In the genomic region with DNA sequence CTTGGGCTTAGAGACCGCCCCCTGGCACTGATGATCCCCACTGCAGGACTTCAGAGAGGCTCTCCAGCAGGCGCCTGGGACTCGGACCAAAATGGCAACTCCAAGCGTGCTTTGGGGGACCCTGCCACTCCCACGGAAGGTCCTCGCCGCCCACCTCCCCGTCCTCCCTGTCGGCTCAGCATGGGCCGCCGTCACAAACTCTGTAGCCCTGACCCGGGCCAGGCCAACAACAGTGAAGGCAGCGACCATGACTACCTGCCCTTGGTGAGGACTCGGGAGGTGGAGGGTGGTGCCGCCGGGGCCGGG, we compare ENCODE assay signal across 17 cellular contexts. TPM values are rescaled to one million over a fixed set of nuclear protein-coding genes. Genes with fewer than 3 reads are reported as not detected.
DNase-seq lines count a peak whose midpoint lies in the region; ATAC-seq, FAIRE-seq and TF ChIP-seq lines count a peak whose summit lies in the region.
"Had no signal": no experiment of that assay in that cellular context is flagged by ENCODE, and none has a peak within 500 bp of the region (broad histone marks: within the 10 kb centered on the region; RNA-seq: fewer than 3 reads in every experiment).

No MANE protein-coding gene starts in this region.

- in situ Hi-C loops in HepG2 (cut with HindIII; ENCODE audit: extremely low pct_ligation_motif_present, low pct_unique_long_range_greater_than_20kb), result no loop called here

- ATAC-seq in HCT116 (peak; percentile 16), HepG2 (peak; percentile 10), GM18511 (IDR thresholded peaks at IDR 0.05; ENCODE audit: unreplicated experiment) (no peak), HG03139 (IDR thresholded peaks at IDR 0.05; ENCODE audit: unreplicated experiment) (no peak)

- no peaks in the 10 kb centered on the region for H3K4me1 ChIP-seq in HCT116 (ENCODE audit: control insufficient read depth in 1 of 2, insufficient read depth in 2 of 2, low read length in 2 of 2)
- peaks cover 24% of the 10 kb centered on the region for H3K4me1 ChIP-seq in HepG2 (ENCODE audit: insufficient read depth, low read length)
- H3K4me1 ChIP-seq in testis, result peaks cover 6% of the 10 kb centered on the region

- no peak overlapping the region for H2AFZ ChIP-seq in HCT116 (ENCODE audit: low read depth, low read length, poor library complexity, severe bottlenecking)
- no peak overlapping the region for H2AFZ ChIP-seq in HepG2 (ENCODE audit: low read length)

- CTCF ChIA-PET in HCT116 (lab: Charles Lee) (interaction anchor here (1.8 kb wide), 1 partner anchor 9 kb away, joined by 4 read pairs; no protein-coding TSS in a partner anchor), RWPE1 (lab: Yijun Ruan, JAX) (interaction anchor here (0.7 to 4.6 kb wide), 8 partner anchors 9 to 356 kb away, joined by 3 to 40 read pairs (median 4); partner anchors contain the start of genes EEF1AKMT4, EIF2B5, PARL and VWA5B2), HepG2 (lab: Yijun Ruan, JAX; ENCODE audit: low intra/inter-chr PET ratio, low total read pairs) (interaction anchor here (1.5 to 1.6 kb wide), 2 partner anchors 12 to 14 kb away, joined by 8 to 13 read pairs; partner anchors contain the start of gene VWA5B2)

- POLR2A ChIA-PET in HCT116 (lab: Charles Lee) (no interaction called here), RWPE1 (lab: Yijun Ruan, JAX; ENCODE audit: low non-redundant PET) (interaction anchor here (0.6 kb wide), 1 partner anchor 32 kb away, joined by 4 read pairs; no protein-coding TSS in a partner anchor), HepG2 (lab: Yijun Ruan, JAX) (interaction anchor here (1.0 to 1.4 kb wide), 5 partner anchors 11 to 356 kb away, joined by 3 to 8 read pairs (median 4); partner anchors contain the start of genes PARL and VWA5B2)

- H3K4me3 ChIP-seq in HCT116 (replicated peaks in 1 of 2; ENCODE audit: low read depth in 1 of 2, low read length in 2 of 2) (no peak overlapping the region), HepG2 (replicated peaks in 1 of 3; ENCODE audit: insufficient read depth in 1 of 3, low read depth in 2 of 3, low read length in 3 of 3) (peak overlapping the region in 1 of 3 experiments; percentile 2; a peak in 1 of 6 replicates), testis (peak overlapping the region; percentile 21 to 34)
- H3K4me3 ChIP-seq: BLaER1, MG63 had no signal

- TF ChIP-seq EP300 in HepG2 (IDR thresholded peaks at IDR 0.05; ENCODE audit: low read depth in 2 of 2, low read length in 2 of 2) (no peak), HepG2 (CRISPR knock-in tag; IDR thresholded peaks at IDR 0.05; ENCODE audit: borderline replicate concordance) (no peak)

- TF ChIP-seq POLR2A in HCT116 (IDR thresholded peaks at IDR 0.05; ENCODE audit: borderline replicate concordance, extremely low read depth, insufficient read depth, insufficient read length) (no peak), HepG2 (IDR thresholded peaks at IDR 0.05; ENCODE audit: insufficient read depth in 1 of 2, low read depth in 2 of 2, low read length in 2 of 2) (no peak), testis (IDR thresholded peaks at IDR 0.05) (no peak)

- RAD21 ChIA-PET in HCT116 (lab: Charles Lee; ENCODE audit: low non-redundant PET in 1 of 2, low total read pairs in 2 of 2, uncharacterized antibody in 2 of 2, unreplicated experiment in 2 of 2), result interaction anchor here in 1 of 2 experiments (0.8 to 1.2 kb wide), 2 partner anchors 14 to 96 kb away, joined by 3 read pairs; no protein-coding TSS in a partner anchor

- H3K4me2 ChIP-seq in HCT116 (ENCODE audit: low read length), result no peak overlapping the region
- H3K4me2 ChIP-seq in HepG2 (ENCODE audit: low read depth, low read length), result peak overlapping the region; percentile 48
- H3K4me2 ChIP-seq: BLaER1, SK-N-SH had no signal

- whole genome bisulfite sequencing in HepG2 (ENCODE audit: low lambda C conversion rate), result 0% methylated on average over 1 of the region's 17 CpGs
- WGBS in testis, 2 donors, result 53 to 58% methylated on average over 11 to 17 of the region's 17 CpGs

- H3K79me2 ChIP-seq in HCT116 (ENCODE audit: insufficient read depth, low read length) (peaks cover 10% of the 10 kb centered on the region), HepG2 (ENCODE audit: insufficient read depth, low read length) (no peaks in the 10 kb centered on the region)

- TF ChIP-seq RAD21 in HCT116 (IDR thresholded peaks at IDR 0.05; ENCODE audit: low read depth) (no peak), HepG2 (CRISPR knock-in tag; IDR thresholded peaks at IDR 0.05) (no peak)

- no peak for DNase-seq in HCT116 (ENCODE audit: low read depth, low spot score)
- no peak for DNase-seq in RWPE1 (ENCODE audit: low spot score)
- DNase-seq in HepG2 (ENCODE audit: low spot score), result no peak
- no peak for DNase-seq in testis
- no peak for DNase-seq in DMS153 (lab: John Stamatoyannopoulos, UW)
- DNase-seq: HCEC 1CT, MG63, NCI-H1092 treated with DMSO at 0.1 percent for 48 hours, NCI-H1694, NCI-H2107, NCI-H226 had no signal

- TF ChIP-seq CTCF in HCT116 (IDR thresholded peaks at IDR 0.05 in 2 of 3, conservative IDR thresholded peaks at IDR 0.05 in 1 of 3; ENCODE audit: borderline replicate concordance in 1 of 3, insufficient read depth in 1 of 3, low read depth in 2 of 3, low read length in 2 of 3) (no peak), RWPE1 (conservative IDR thresholded peaks at IDR 0.05; ENCODE audit: low read depth) (no peak), HepG2 (CRISPR knock-in tag; IDR thresholded peaks at IDR 0.05) (no peak), testis (IDR thresholded peaks at IDR 0.05) (no peak)

- no peaks in the 10 kb centered on the region for H3K27me3 ChIP-seq in HCT116 (ENCODE audit: insufficient read depth, low read length)
- peaks cover 2 to 28% of the 10 kb centered on the region in 2 experiments; a peak in 4 of 5 replicates for H3K27me3 ChIP-seq in HepG2 (ENCODE audit: control insufficient read depth in 1 of 2, insufficient read depth in 2 of 2, low read length in 2 of 2)
- H3K27me3 ChIP-seq in testis, result no peaks in the 10 kb centered on the region
- H3K27me3 ChIP-seq: BLaER1, MG63 had no signal

- intact Hi-C loops in HCT116 (cut with micrococcal nuclease) (no loop called here), HepG2 (cut with micrococcal nuclease; ENCODE audit: unreplicated experiment) (loop anchor here (5.0 to 10.0 kb wide), 2 partner anchors 226 to 344 kb away; partner anchors contain the start of gene ABCC5), testis (cut with DNase I; ENCODE audit: low total_unique reads) (loop anchor here (10.0 kb wide), 1 partner anchor 346 kb away; no protein-coding TSS in a partner anchor)

- H3K27ac ChIP-seq in HCT116 (ENCODE audit: low read depth, low read length), result no peak overlapping the region
- H3K27ac ChIP-seq in RWPE1, result peak overlapping the region; percentile 47
- H3K27ac ChIP-seq in HepG2 (ENCODE audit: extremely low read length, insufficient read depth, low read length), result no peak overlapping the region
- H3K27ac ChIP-seq in testis, result no peak overlapping the region
- H3K27ac ChIP-seq: BLaER1 had no signal

- H3K9me3 ChIP-seq in HCT116 (ENCODE audit: control insufficient read depth in 1 of 2, insufficient read depth in 1 of 2, low read depth in 1 of 2, low read length in 2 of 2) (no peaks in the 10 kb centered on the region), HepG2 (ENCODE audit: low read length) (no peaks in the 10 kb centered on the region), testis (no peaks in the 10 kb centered on the region)
- H3K9me3 ChIP-seq: BLaER1, MG63, SK-N-SH had no signal

- H3K9me2 ChIP-seq in HCT116 (ENCODE audit: insufficient read depth), result no peaks in the 10 kb centered on the region
- H3K9me2 ChIP-seq: SK-N-SH had no signal

- FAIRE-seq in HepG2 (lab: Jason Lieb, UNC), result no peak

- BruUV-seq in HCT116 (replicated peaks; lab: Mats Ljungman, UMichigan) (no TSS peak), HepG2 (replicated peaks; lab: Mats Ljungman, UMichigan) (no TSS peak)

- H4K20me1 ChIP-seq in HCT116 (ENCODE audit: insufficient read depth) (no peaks in the 10 kb centered on the region), HepG2 (ENCODE audit: insufficient read depth, low read length) (peaks cover 4% of the 10 kb centered on the region)

- H3K9ac ChIP-seq in HCT116 (ENCODE audit: low read length) (no peak overlapping the region), HepG2 (ENCODE audit: insufficient read depth, low read depth, low read length) (no peak overlapping the region)
- H3K9ac ChIP-seq: BLaER1, SK-N-SH had no signal

- H3K36me3 ChIP-seq in HCT116 (ENCODE audit: control insufficient read depth in 1 of 2, insufficient read depth in 2 of 2, low read length in 2 of 2) (peaks cover 28 to 37% of the 10 kb centered on the region in 2 experiments; a peak in 3 of 4 replicates), HepG2 (replicated peaks in 1 of 2; ENCODE audit: control insufficient read depth in 1 of 2, insufficient read depth in 2 of 2, low read length in 2 of 2) (peaks cover 16 to 31% of the 10 kb centered on the region in 2 experiments), testis (ENCODE audit: low read depth, missing control alignments) (no peaks in the 10 kb centered on the region)

RNA-seq across cellular contexts. Expression of gene ALG3, which starts 7.7 kb away (rescaled TPM):
- 56.6 TPM for total RNA-seq in HCT116 (2021; ENCODE audit: unreplicated experiment)
- polyA plus RNA-seq in HCT116 (2012), result 50.0 and 55.9 TPM in 2 replicates
- total RNA-seq in HepG2 (2016; rRNA removed; fragmentation: Illumina TruSeq; extraction: Trizol), result 28.8 and 46.6 TPM in 2 replicates
- total RNA-seq in HepG2 (2016; cell fraction: cytosol; rRNA removed; fragmentation: Illumina TruSeq; extraction: Trizol; ENCODE audit: low read depth), result 47.3 and 56.1 TPM in 2 replicates
- 27.8 and 43.4 TPM in 2 replicates for total RNA-seq in HepG2 (2016; cell fraction: insoluble cytoplasmic fraction; rRNA removed; fragmentation: Illumina TruSeq; extraction: Trizol)
- total RNA-seq in HepG2 (2016; cell fraction: membrane; rRNA removed; fragmentation: Illumina TruSeq; extraction: Trizol), result 51.4 and 62.8 TPM in 2 replicates
- total RNA-seq in HepG2 (2016; cell fraction: nucleus; rRNA removed; fragmentation: Illumina TruSeq; extraction: Trizol), result 46.0 and 52.3 TPM in 2 replicates
- polyA plus RNA-seq in HepG2 (2011; rRNA removed), result 57.1 and 63.2 TPM in 2 replicates
- 74.6 and 81.8 TPM in 2 replicates for polyA plus RNA-seq in HepG2 (2011; cell fraction: cytosol; rRNA removed)
- 94.7 and 101 TPM in 2 replicates for polyA plus RNA-seq in HepG2 (2011; cell fraction: nucleus; rRNA removed)
- 43.5 and 53.9 TPM in 2 replicates for polyA plus RNA-seq in HepG2 (2012)
- polyA plus RNA-seq in HepG2 (2016; cell fraction: cytosol; fragmentation: Illumina TruSeq; extraction: Trizol; ENCODE audit: low read depth), result 72.7 and 85.7 TPM in 2 replicates
- polyA plus RNA-seq in HepG2 (2016; cell fraction: insoluble cytoplasmic fraction; fragmentation: Illumina TruSeq; extraction: Trizol; ENCODE audit: low read depth), result 39.8 and 50.9 TPM in 2 replicates
- polyA plus RNA-seq in HepG2 (2016; cell fraction: membrane; fragmentation: Illumina TruSeq; extraction: Trizol; ENCODE audit: low read depth), result 95.5 and 96.4 TPM in 2 replicates
- 113 and 119 TPM in 2 replicates for polyA plus RNA-seq in HepG2 (2016; cell fraction: nucleus; fragmentation: Illumina TruSeq; extraction: Trizol; ENCODE audit: insufficient read depth, low read depth)
- polyA minus RNA-seq in HepG2 (2011; rRNA and poly(A)+ RNA removed; ENCODE audit: low replicate concordance), result 275 and 712 TPM in 2 replicates
- 45.2 and 48.1 TPM in 2 replicates for polyA minus RNA-seq in HepG2 (2011; cell fraction: cytosol; rRNA and poly(A)+ RNA removed)
- 80.9 and 81.0 TPM in 2 replicates for polyA minus RNA-seq in HepG2 (2011; cell fraction: nucleus; rRNA and poly(A)+ RNA removed)
- total RNA-seq in testis, result 10 to 100 TPM; 79.4 to 91.7 TPM
- 58.7 TPM for polyA plus RNA-seq in testis (ENCODE audit: insufficient read depth, low read depth, low replicate concordance)

RNA-seq across cellular contexts. Expression of gene EEF1AKMT4, which starts 8.4 kb away (rescaled TPM):
- total RNA-seq in HCT116 (2021; ENCODE audit: unreplicated experiment) (10.5 TPM), HepG2 (2016; rRNA removed; fragmentation: Illumina TruSeq; extraction: Trizol) (13.1 and 16.4 TPM in 2 replicates), testis (10 to 100 TPM; 10.2 to 15.0 TPM)
- 13.2 and 14.2 TPM in 2 replicates for polyA plus RNA-seq in HCT116 (2012)
- 3.9 and 4.5 TPM in 2 replicates for total RNA-seq in HepG2 (2016; cell fraction: cytosol; rRNA removed; fragmentation: Illumina TruSeq; extraction: Trizol; ENCODE audit: low read depth)
- 14.7 and 16.4 TPM in 2 replicates for total RNA-seq in HepG2 (2016; cell fraction: insoluble cytoplasmic fraction; rRNA removed; fragmentation: Illumina TruSeq; extraction: Trizol)
- total RNA-seq in HepG2 (2016; cell fraction: membrane; rRNA removed; fragmentation: Illumina TruSeq; extraction: Trizol), result 7.3 and 8.6 TPM in 2 replicates
- total RNA-seq in HepG2 (2016; cell fraction: nucleus; rRNA removed; fragmentation: Illumina TruSeq; extraction: Trizol), result 6.3 and 6.6 TPM in 2 replicates
- polyA plus RNA-seq in HepG2 (2011; rRNA removed) (14.6 and 15.8 TPM in 2 replicates), testis (ENCODE audit: insufficient read depth, low read depth, low replicate concordance) (16.9 TPM)
- polyA plus RNA-seq in HepG2 (2011; cell fraction: cytosol; rRNA removed), result 21.1 and 28.9 TPM in 2 replicates
- polyA plus RNA-seq in HepG2 (2011; cell fraction: nucleus; rRNA removed), result 9.1 and 9.2 TPM in 2 replicates
- polyA plus RNA-seq in HepG2 (2012), result 6.5 and 12.4 TPM in 2 replicates
- 4.8 and 4.9 TPM in 2 replicates for polyA plus RNA-seq in HepG2 (2016; cell fraction: cytosol; fragmentation: Illumina TruSeq; extraction: Trizol; ENCODE audit: low read depth)
- 17.4 and 17.7 TPM in 2 replicates for polyA plus RNA-seq in HepG2 (2016; cell fraction: insoluble cytoplasmic fraction; fragmentation: Illumina TruSeq; extraction: Trizol; ENCODE audit: low read depth)
- polyA plus RNA-seq in HepG2 (2016; cell fraction: membrane; fragmentation: Illumina TruSeq; extraction: Trizol; ENCODE audit: low read depth), result 7.4 and 7.6 TPM in 2 replicates
- polyA plus RNA-seq in HepG2 (2016; cell fraction: nucleus; fragmentation: Illumina TruSeq; extraction: Trizol; ENCODE audit: insufficient read depth, low read depth), result 6.9 and 8.1 TPM in 2 replicates
- 33.3 and 107 TPM in 2 replicates for polyA minus RNA-seq in HepG2 (2011; rRNA and poly(A)+ RNA removed; ENCODE audit: low replicate concordance)
- 4.6 and 4.7 TPM in 2 replicates for polyA minus RNA-seq in HepG2 (2011; cell fraction: cytosol; rRNA and poly(A)+ RNA removed)
- 7.3 and 9.4 TPM in 2 replicates for polyA minus RNA-seq in HepG2 (2011; cell fraction: nucleus; rRNA and poly(A)+ RNA removed)

RNA-seq across cellular contexts. Expression of gene VWA5B2, which starts 11.7 kb away (rescaled TPM):
- total RNA-seq in HCT116 (2021; ENCODE audit: unreplicated experiment) (10.6 TPM), HepG2 (2016; rRNA removed; fragmentation: Illumina TruSeq; extraction: Trizol) (0.04 TPM in 1 of 2 replicates, not detected in the other), testis (10 to 100 TPM; 13.8 to 17.6 TPM)
- polyA plus RNA-seq in HCT116 (2012), result 5.9 and 6.0 TPM in 2 replicates
- not detected in 2 replicates for total RNA-seq in HepG2 (2016; cell fraction: cytosol; rRNA removed; fragmentation: Illumina TruSeq; extraction: Trizol; ENCODE audit: low read depth)
- total RNA-seq in HepG2 (2016; cell fraction: insoluble cytoplasmic fraction; rRNA removed; fragmentation: Illumina TruSeq; extraction: Trizol), result 0.06 TPM in 1 of 2 replicates, not detected in the other
- total RNA-seq in HepG2 (2016; cell fraction: membrane; rRNA removed; fragmentation: Illumina TruSeq; extraction: Trizol), result not detected in 2 replicates
- 0.25 TPM in 1 of 2 replicates, not detected in the other for total RNA-seq in HepG2 (2016; cell fraction: nucleus; rRNA removed; fragmentation: Illumina TruSeq; extraction: Trizol)
- polyA plus RNA-seq in HepG2 (2011; rRNA removed) (0.03 and 0.04 TPM in 2 replicates), testis (ENCODE audit: insufficient read depth, low read depth, low replicate concordance) (2.5 TPM)
- polyA plus RNA-seq in HepG2 (2011; cell fraction: cytosol; rRNA removed), result not detected in 2 replicates
- 0.26 and 0.50 TPM in 2 replicates for polyA plus RNA-seq in HepG2 (2011; cell fraction: nucleus; rRNA removed)
- polyA plus RNA-seq in HepG2 (2012), result 0.13 TPM in 1 of 2 replicates, not detected in the other
- polyA plus RNA-seq in HepG2 (2016; cell fraction: cytosol; fragmentation: Illumina TruSeq; extraction: Trizol; ENCODE audit: low read depth), result not detected in 2 replicates
- 0.07 TPM in 1 of 2 replicates, not detected in the other for polyA plus RNA-seq in HepG2 (2016; cell fraction: insoluble cytoplasmic fraction; fragmentation: Illumina TruSeq; extraction: Trizol; ENCODE audit: low read depth)
- polyA plus RNA-seq in HepG2 (2016; cell fraction: membrane; fragmentation: Illumina TruSeq; extraction: Trizol; ENCODE audit: low read depth), result not detected in 2 replicates
- polyA plus RNA-seq in HepG2 (2016; cell fraction: nucleus; fragmentation: Illumina TruSeq; extraction: Trizol; ENCODE audit: insufficient read depth, low read depth), result 0.18 and 0.64 TPM in 2 replicates
- polyA minus RNA-seq in HepG2 (2011; rRNA and poly(A)+ RNA removed; ENCODE audit: low replicate concordance), result 0.48 and 0.87 TPM in 2 replicates
- not detected in 2 replicates for polyA minus RNA-seq in HepG2 (2011; cell fraction: cytosol; rRNA and poly(A)+ RNA removed)
- polyA minus RNA-seq in HepG2 (2011; cell fraction: nucleus; rRNA and poly(A)+ RNA removed), result not detected in 2 replicates
- total RNA-seq: OCI-LY7, Right ventricle myocardium inferior had no signal

RNA-seq across cellular contexts. Expression of gene CAMK2N2, which starts 20.3 kb away (rescaled TPM):
- 5.1 TPM for total RNA-seq in HCT116 (2021; ENCODE audit: unreplicated experiment)
- 1.5 and 2.0 TPM in 2 replicates for polyA plus RNA-seq in HCT116 (2012)
- 0.27 TPM in 1 of 2 replicates, not detected in the other for total RNA-seq in HepG2 (2016; rRNA removed; fragmentation: Illumina TruSeq; extraction: Trizol)
- total RNA-seq in HepG2 (2016; cell fraction: cytosol; rRNA removed; fragmentation: Illumina TruSeq; extraction: Trizol; ENCODE audit: low read depth), result not detected in 2 replicates
- 0.09 and 0.27 TPM in 2 replicates for total RNA-seq in HepG2 (2016; cell fraction: insoluble cytoplasmic fraction; rRNA removed; fragmentation: Illumina TruSeq; extraction: Trizol)
- 0.34 and 0.72 TPM in 2 replicates for total RNA-seq in HepG2 (2016; cell fraction: membrane; rRNA removed; fragmentation: Illumina TruSeq; extraction: Trizol)
- not detected in 2 replicates for total RNA-seq in HepG2 (2016; cell fraction: nucleus; rRNA removed; fragmentation: Illumina TruSeq; extraction: Trizol)
- polyA plus RNA-seq in HepG2 (2011; rRNA removed), result 0.04 and 0.12 TPM in 2 replicates
- 0.07 and 0.08 TPM in 2 replicates for polyA plus RNA-seq in HepG2 (2011; cell fraction: cytosol; rRNA removed)
- polyA plus RNA-seq in HepG2 (2011; cell fraction: nucleus; rRNA removed), result 0.09 and 0.16 TPM in 2 replicates
- not detected in 2 replicates for polyA plus RNA-seq in HepG2 (2012)
- 0.95 and 1.1 TPM in 2 replicates for polyA plus RNA-seq in HepG2 (2016; cell fraction: cytosol; fragmentation: Illumina TruSeq; extraction: Trizol; ENCODE audit: low read depth)
- not detected in 2 replicates for polyA plus RNA-seq in HepG2 (2016; cell fraction: insoluble cytoplasmic fraction; fragmentation: Illumina TruSeq; extraction: Trizol; ENCODE audit: low read depth)
- 1.00 and 1.2 TPM in 2 replicates for polyA plus RNA-seq in HepG2 (2016; cell fraction: membrane; fragmentation: Illumina TruSeq; extraction: Trizol; ENCODE audit: low read depth)
- 0.46 and 0.47 TPM in 2 replicates for polyA plus RNA-seq in HepG2 (2016; cell fraction: nucleus; fragmentation: Illumina TruSeq; extraction: Trizol; ENCODE audit: insufficient read depth, low read depth)
- 7.5 TPM in 1 of 2 replicates, not detected in the other for polyA minus RNA-seq in HepG2 (2011; rRNA and poly(A)+ RNA removed; ENCODE audit: low replicate concordance)
- 0.44 TPM in 1 of 2 replicates, not detected in the other for polyA minus RNA-seq in HepG2 (2011; cell fraction: cytosol; rRNA and poly(A)+ RNA removed)
- polyA minus RNA-seq in HepG2 (2011; cell fraction: nucleus; rRNA and poly(A)+ RNA removed), result not detected in 2 replicates
- total RNA-seq in testis, result under 1 TPM in 1 of 2 donors, not detected in 1; 0.24 TPM
- polyA plus RNA-seq in testis (ENCODE audit: insufficient read depth, low read depth, low replicate concordance), result 0.40 TPM
- total RNA-seq: OCI-LY7, Right ventricle myocardium inferior had no signal

RNA-seq across cellular contexts. Expression of gene ECE2, which starts 34.7 kb away (rescaled TPM):
- total RNA-seq in HCT116 (2021; ENCODE audit: unreplicated experiment) (not detected), HepG2 (2016; rRNA removed; fragmentation: Illumina TruSeq; extraction: Trizol) (not detected in 2 replicates), testis (1 to 10 TPM; 1.4 TPM)
- polyA plus RNA-seq in HCT116 (2012), result 0.02 TPM in 1 of 2 replicates, not detected in the other
- not detected in 2 replicates for total RNA-seq in HepG2 (2016; cell fraction: cytosol; rRNA removed; fragmentation: Illumina TruSeq; extraction: Trizol; ENCODE audit: low read depth)
- total RNA-seq in HepG2 (2016; cell fraction: insoluble cytoplasmic fraction; rRNA removed; fragmentation: Illumina TruSeq; extraction: Trizol), result not detected in 2 replicates
- total RNA-seq in HepG2 (2016; cell fraction: membrane; rRNA removed; fragmentation: Illumina TruSeq; extraction: Trizol), result not detected in 2 replicates
- not detected in 2 replicates for total RNA-seq in HepG2 (2016; cell fraction: nucleus; rRNA removed; fragmentation: Illumina TruSeq; extraction: Trizol)
- polyA plus RNA-seq in HepG2 (2011; rRNA removed) (0.03 TPM in 1 of 2 replicates, not detected in the other), testis (ENCODE audit: insufficient read depth, low read depth, low replicate concordance) (1.1 TPM)
- not detected in 2 replicates for polyA plus RNA-seq in HepG2 (2011; cell fraction: cytosol; rRNA removed)
- polyA plus RNA-seq in HepG2 (2011; cell fraction: nucleus; rRNA removed), result 0.10 and 0.16 TPM in 2 replicates
- not detected in 2 replicates for polyA plus RNA-seq in HepG2 (2012)
- not detected in 2 replicates for polyA plus RNA-seq in HepG2 (2016; cell fraction: cytosol; fragmentation: Illumina TruSeq; extraction: Trizol; ENCODE audit: low read depth)
- not detected in 2 replicates for polyA plus RNA-seq in HepG2 (2016; cell fraction: insoluble cytoplasmic fraction; fragmentation: Illumina TruSeq; extraction: Trizol; ENCODE audit: low read depth)
- polyA plus RNA-seq in HepG2 (2016; cell fraction: membrane; fragmentation: Illumina TruSeq; extraction: Trizol; ENCODE audit: low read depth), result not detected in 2 replicates
- not detected in 2 replicates for polyA plus RNA-seq in HepG2 (2016; cell fraction: nucleus; fragmentation: Illumina TruSeq; extraction: Trizol; ENCODE audit: insufficient read depth, low read depth)
- 0.14 TPM in 1 of 2 replicates, not detected in the other for polyA minus RNA-seq in HepG2 (2011; rRNA and poly(A)+ RNA removed; ENCODE audit: low replicate concordance)
- polyA minus RNA-seq in HepG2 (2011; cell fraction: cytosol; rRNA and poly(A)+ RNA removed), result not detected in 2 replicates
- not detected in 2 replicates for polyA minus RNA-seq in HepG2 (2011; cell fraction: nucleus; rRNA and poly(A)+ RNA removed)
- total RNA-seq: OCI-LY7, Right ventricle myocardium inferior had no signal

Comparison
In these comparisons a context has a peak if more than half of its experiments do, and no peak if none do; other contexts are left out.
1. ATAC-seq: peak in HCT116 (single experiment) and HepG2 (single experiment); none in GM18511 (single experiment) and HG03139 (single experiment).
2. H3K4me3 ChIP-seq: peak in testis (2 of 2); none in HCT116 (0 of 2).